Comparison of ENCODE assay signal across 3 cellular contexts in the genomic region with DNA sequence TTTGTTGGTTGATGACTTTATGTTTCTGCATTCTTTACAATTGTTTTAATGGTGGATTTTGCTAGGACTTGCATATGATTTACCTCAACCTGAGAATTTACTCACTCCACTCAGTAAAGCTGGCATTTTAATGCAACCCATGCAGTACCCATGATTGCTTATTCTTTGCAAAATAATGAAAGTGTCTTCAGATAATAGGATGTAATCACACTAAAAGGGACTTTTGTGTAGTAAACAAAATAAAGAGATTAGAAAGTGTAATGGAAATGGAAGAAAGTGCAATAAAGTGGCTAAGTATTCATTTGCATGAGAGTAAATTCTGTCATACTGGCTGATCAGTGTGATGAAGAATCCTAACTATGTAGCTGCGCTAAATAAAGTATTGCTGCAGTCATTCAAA.
"Had no signal": no experiment of that assay in that cellular context is flagged by ENCODE, and none has a peak within 500 bp of the region (broad histone marks: within the 10 kb centered on the region; RNA-seq: fewer than 3 reads in every experiment).

No MANE protein-coding gene starts in this region.

- DNase-seq: GDM1, GF-D8 had no signal

- ATAC-seq: GM12878 had no signal

- H3K4me3 ChIP-seq: GM12878 had no signal
